ENCODE assay signal across 8 cellular contexts in the genomic region with DNA sequence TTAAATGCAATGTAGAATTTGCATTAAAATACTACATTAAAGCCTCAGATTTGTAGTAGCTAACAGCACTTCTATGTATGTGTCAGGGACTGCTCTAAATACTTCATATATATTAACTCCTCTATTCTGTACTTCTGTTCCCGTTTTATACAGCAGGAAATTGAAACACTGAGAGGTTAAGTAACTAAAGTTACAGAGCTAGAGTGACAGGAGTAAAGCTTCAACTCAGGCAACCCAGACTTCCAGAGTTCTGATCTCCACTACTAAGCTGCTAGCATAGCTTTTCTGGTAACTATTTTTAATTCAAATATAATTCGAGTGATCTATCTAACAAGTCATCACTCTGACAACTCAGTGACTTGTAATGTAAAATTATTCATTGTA. TPM values are rescaled to one million over a fixed set of nuclear protein-coding genes. Genes with fewer than 3 reads are reported as not detected.
A peak's percentile ranks its signal among the peaks of the same experiment; 100 is the strongest.
DNase-seq lines count a peak whose midpoint lies in the region; TF ChIP-seq lines count a peak whose summit lies in the region.

No MANE protein-coding gene starts in this region.

- peaks cover 21 to 39% (median 35%) of the 10 kb centered on the region in 3 donors for H3K4me1 Mint-ChIP-seq in CD8-positive, alpha-beta memory T cell
- H3K4me1 Mint-ChIP-seq in activated T-helper 1 cell treated with anti-CD3 and anti-CD28 coated beads, Interleukin-12 subunit alpha, Interleukin-12 subunit beta, Interleukin-2, Interleukin-4 antibody, amounts not matched to agents 30 ng/mL and 10 ng/mL and 1 ng/mL, durations not matched to agents 14 hours and 24 hours and 36 hours (ENCODE audit: low read depth), result peaks cover 17% of the 10 kb centered on the region

- CTCF ChIA-PET in CD8-positive, alpha-beta memory T cell (lab: Charles Lee), result interaction anchor here (1.0 to 1.3 kb wide), 2 partner anchors 9 to 18 kb away, joined by 3 to 5 read pairs; no protein-coding TSS in a partner anchor
- CTCF ChIA-PET in HEK293 (lab: Yijun Ruan, JAX), result interaction anchor here (0.6 to 4.2 kb wide), 3 partner anchors 20 to 175 kb away, joined by 4 to 16 read pairs (median 5); no protein-coding TSS in a partner anchor

- peak overlapping the region in 3 of 8 donors; percentile 93 to 95 (median 93) for H3K27ac Mint-ChIP-seq in CD8-positive, alpha-beta memory T cell
- no peak overlapping the region for H3K27ac Mint-ChIP-seq in activated T-helper 1 cell treated with anti-CD3 and anti-CD28 coated beads, Interleukin-12 subunit alpha, Interleukin-12 subunit beta, Interleukin-2, Interleukin-4 antibody, amounts not matched to agents 30 ng/mL and 10 ng/mL and 1 ng/mL, durations not matched to agents 14 hours and 24 hours and 36 hours

- H3K27me3 ChIP-seq in CD8-positive, alpha-beta memory T cell (ENCODE audit: insufficient read depth, low read length, poor library complexity, severe bottlenecking), result no peaks in the 10 kb centered on the region
- no peaks in the 10 kb centered on the region for H3K27me3 ChIP-seq in thymus (ENCODE audit: control insufficient read depth, insufficient read depth)

- no peaks in the 10 kb centered on the region for H3K36me3 ChIP-seq in CD8-positive, alpha-beta memory T cell (ENCODE audit: insufficient read depth, low read length)
- no peaks in the 10 kb centered on the region; a peak in 1 of 3 replicates for H3K36me3 ChIP-seq in HEK293 (ENCODE audit: control insufficient read depth in 2 of 2, insufficient read depth in 1 of 2, low read length in 2 of 2)
- H3K36me3 ChIP-seq in thymus (ENCODE audit: control insufficient read depth, insufficient read depth), result no peaks in the 10 kb centered on the region

- H3K9me3 ChIP-seq in CD8-positive, alpha-beta memory T cell (ENCODE audit: low read length), result no peaks in the 10 kb centered on the region
- H3K9me3 ChIP-seq in HEK293 (ENCODE audit: control insufficient read depth, insufficient read depth, low read depth, low read length), result no peaks in the 10 kb centered on the region
- no peaks in the 10 kb centered on the region for H3K9me3 ChIP-seq in thymus (ENCODE audit: control insufficient read depth)

- no peak for TF ChIP-seq CTCF in HEK293 (tag by site-specific recombination; IDR thresholded peaks at IDR 0.05)

- WGBS in thymus, result 5% methylated on average over 2 of the region's 2 CpGs

- POLR2A ChIA-PET in CD8-positive, alpha-beta memory T cell (lab: Charles Lee), result no interaction called here
- POLR2A ChIA-PET in HEK293 (lab: Yijun Ruan, JAX), result interaction anchor here (1.1 to 1.5 kb wide), 3 partner anchors 10 to 29 kb away, joined by 3 to 5 read pairs (median 4); no protein-coding TSS in a partner anchor

- H3K4me3 Mint-ChIP-seq in CD8-positive, alpha-beta memory T cell, result peak overlapping the region; percentile 86 to 99 (median 96)
- peak overlapping the region; percentile 89 for H3K4me3 Mint-ChIP-seq in activated T-helper 1 cell treated with anti-CD3 and anti-CD28 coated beads, Interleukin-12 subunit alpha, Interleukin-12 subunit beta, Interleukin-2, Interleukin-4 antibody, amounts not matched to agents 30 ng/mL and 10 ng/mL and 1 ng/mL, durations not matched to agents 14 hours and 24 hours and 36 hours

- peaks cover 0 to 5% (median under 1%) of the 10 kb centered on the region in 3 donors for H3K36me3 Mint-ChIP-seq in CD8-positive, alpha-beta memory T cell
- H3K36me3 Mint-ChIP-seq in activated T-helper 1 cell treated with anti-CD3 and anti-CD28 coated beads, Interleukin-12 subunit alpha, Interleukin-12 subunit beta, Interleukin-2, Interleukin-4 antibody, amounts not matched to agents 30 ng/mL and 10 ng/mL and 1 ng/mL, durations not matched to agents 14 hours and 24 hours and 36 hours (ENCODE audit: low read depth), result peaks cover 3% of the 10 kb centered on the region

- no peaks in the 10 kb centered on the region for H3K27me3 Mint-ChIP-seq in CD8-positive, alpha-beta memory T cell
- H3K27me3 Mint-ChIP-seq in activated T-helper 1 cell treated with anti-CD3 and anti-CD28 coated beads, Interleukin-12 subunit alpha, Interleukin-12 subunit beta, Interleukin-2, Interleukin-4 antibody, amounts not matched to agents 30 ng/mL and 10 ng/mL and 1 ng/mL, durations not matched to agents 14 hours and 24 hours and 36 hours (ENCODE audit: insufficient read depth), result peaks cover 2% of the 10 kb centered on the region

- DNase-seq in CD8-positive, alpha-beta memory T cell, result no peak
- DNase-seq in activated T-helper 1 cell treated with anti-CD3 and anti-CD28 coated beads, Interleukin-12 subunit alpha, Interleukin-12 subunit beta, Interleukin-2, Interleukin-4 antibody, amounts not matched to agents 30 ng/mL and 10 ng/mL and 1 ng/mL, durations not matched to agents 14 hours and 24 hours and 36 hours (ENCODE audit: low spot score), result no peak
- DNase-seq in iris pigment epithelial cell (ENCODE audit: low read depth) (peak; percentile 14), NCI-H2171 treated with DMSO at 0.1 percent for 48 hours (lab: John Stamatoyannopoulos, UW) (no peak), NCI-H510A (lab: John Stamatoyannopoulos, UW) (no peak), RPMI8226 (no peak)

- H3K4me3 ChIP-seq in CD8-positive, alpha-beta memory T cell (ENCODE audit: low read length), result peak overlapping the region; percentile 78
- H3K4me3 ChIP-seq in HEK293 (ENCODE audit: low read depth, low read length) (peak overlapping the region; percentile 93), thymus (ENCODE audit: low read length) (peak overlapping the region; percentile 67)

- no peaks in the 10 kb centered on the region for H3K9me3 Mint-ChIP-seq in CD8-positive, alpha-beta memory T cell
- H3K9me3 Mint-ChIP-seq in activated T-helper 1 cell treated with anti-CD3 and anti-CD28 coated beads, Interleukin-12 subunit alpha, Interleukin-12 subunit beta, Interleukin-2, Interleukin-4 antibody, amounts not matched to agents 30 ng/mL and 10 ng/mL and 1 ng/mL, durations not matched to agents 14 hours and 24 hours and 36 hours, result no peaks in the 10 kb centered on the region

- H3K4me1 ChIP-seq in CD8-positive, alpha-beta memory T cell (ENCODE audit: insufficient read depth, low read length), result peaks cover 12% of the 10 kb centered on the region
- peaks cover 6% of the 10 kb centered on the region for H3K4me1 ChIP-seq in HEK293 (ENCODE audit: control insufficient read depth, insufficient read depth, low read length)
- H3K4me1 ChIP-seq in thymus (ENCODE audit: control insufficient read depth, insufficient read depth, low read length), result peaks cover 8% of the 10 kb centered on the region

- intact Hi-C loops in activated T-helper 1 cell treated with anti-CD3 and anti-CD28 coated beads, Interleukin-12 subunit alpha, Interleukin-12 subunit beta, Interleukin-2, Interleukin-4 antibody, amounts not matched to agents 30 ng/mL and 10 ng/mL and 1 ng/mL, durations not matched to agents 14 hours and 24 hours and 36 hours (cut with micrococcal nuclease), result loop anchor here (1.0 to 2.0 kb wide), 2 partner anchors 30 to 318 kb away; a partner anchor contains a TSS

- H3K27ac ChIP-seq in CD8-positive, alpha-beta memory T cell (ENCODE audit: low read depth, low read length), result no peak overlapping the region
- H3K27ac ChIP-seq in HEK293 (ENCODE audit: extremely low read depth, low read depth, low read length), result no peak overlapping the region
- no peak overlapping the region for H3K27ac ChIP-seq in thymus (ENCODE audit: low read depth)

TF ChIP-seq in HEK293, 187 proteins besides CTCF, POLR2A, EP300 and RAD21:
- no peak for TF ChIP-seq HOXD13 (CRISPR knock-in tag; IDR thresholded peaks at IDR 0.05; ENCODE audit: borderline replicate concordance)
- TF ChIP-seq GLI2 (tag by site-specific recombination; IDR thresholded peaks at IDR 0.05; ENCODE audit: borderline replicate concordance, low read depth), result no peak
- TF ChIP-seq, protein P1, sequence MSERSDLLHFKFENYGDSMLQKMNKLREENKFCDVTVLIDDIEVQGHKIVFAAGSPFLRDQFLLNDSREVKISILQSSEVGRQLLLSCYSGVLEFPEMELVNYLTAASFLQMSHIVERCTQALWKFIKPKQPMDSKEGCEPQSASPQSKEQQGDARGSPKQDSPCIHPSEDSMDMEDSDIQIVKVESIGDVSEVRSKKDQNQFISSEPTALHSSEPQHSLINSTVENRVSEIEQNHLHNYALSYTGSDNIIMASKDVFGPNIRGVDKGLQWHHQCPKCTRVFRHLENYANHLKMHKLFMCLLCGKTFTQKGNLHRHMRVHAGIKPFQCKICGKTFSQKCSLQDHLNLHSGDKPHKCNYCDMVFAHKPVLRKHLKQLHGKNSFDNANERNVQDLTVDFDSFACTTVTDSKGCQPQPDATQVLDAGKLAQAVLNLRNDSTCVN (tag by site-specific recombination; optimal IDR thresholded peaks at IDR 0.05), result no peak
- TF ChIP-seq, protein P2, sequence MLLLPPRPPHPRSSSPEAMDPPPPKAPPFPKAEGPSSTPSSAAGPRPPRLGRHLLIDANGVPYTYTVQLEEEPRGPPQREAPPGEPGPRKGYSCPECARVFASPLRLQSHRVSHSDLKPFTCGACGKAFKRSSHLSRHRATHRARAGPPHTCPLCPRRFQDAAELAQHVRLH (tag by site-specific recombination; IDR thresholded peaks at IDR 0.05), result no peak
- no peak for TF ChIP-seq ZNF76 (tag by site-specific recombination; IDR thresholded peaks at IDR 0.05; ENCODE audit: borderline replicate concordance, low read depth)
- no peak for TF ChIP-seq FEZF1 (tag by site-specific recombination; IDR thresholded peaks at IDR 0.05)
- TF ChIP-seq ZNF624 (tag by site-specific recombination; IDR thresholded peaks at IDR 0.05), result no peak
- no peak for TF ChIP-seq ZNF600 (tag by site-specific recombination; IDR thresholded peaks at IDR 0.05)
- no peak for TF ChIP-seq ZNF266 (tag by site-specific recombination; IDR thresholded peaks at IDR 0.05; ENCODE audit: low read depth)
- TF ChIP-seq PRDM1 (tag by site-specific recombination; IDR thresholded peaks at IDR 0.05), result no peak
- TF ChIP-seq BCL11A (tag by site-specific recombination; IDR thresholded peaks at IDR 0.05; ENCODE audit: low read depth), result no peak
- TF ChIP-seq ZNF169 (tag by site-specific recombination; IDR thresholded peaks at IDR 0.05), result no peak

RNA-seq across cellular contexts. Expression of a gene that starts 0.6 kb away (rescaled TPM):
- 10 to 100 TPM; 23.1 to 24.0 TPM for total RNA-seq in CD8-positive, alpha-beta memory T cell
- 23.0 TPM for polyA plus RNA-seq in CD8-positive, alpha-beta memory T cell
- 20.3 and 24.4 TPM in 2 replicates for total RNA-seq in activated T-helper 1 cell treated with anti-CD3 and anti-CD28 coated beads, Interleukin-12 subunit alpha, Interleukin-12 subunit beta, Interleukin-2, Interleukin-4 antibody, amounts not matched to agents 30 ng/mL and 10 ng/mL and 1 ng/mL, durations not matched to agents 14 hours and 24 hours and 36 hours
- polyA plus RNA-seq in thymus, result 6.4 TPM
